14 cellular contexts compared by ENCODE assay signal in genomic region chr7:5406957-5407930, GRCh38. TPM values are rescaled to one million over a fixed set of nuclear protein-coding genes. Genes with fewer than 3 reads are reported as not detected.
DNase-seq lines count a peak whose midpoint lies in the region; ATAC-seq and TF ChIP-seq lines count a peak whose summit lies in the region.
"Had no signal": no experiment of that assay in that cellular context is flagged by ENCODE, and none has a peak within 500 bp of the region (broad histone marks: within the 10 kb centered on the region; RNA-seq: fewer than 3 reads in every experiment).

No MANE protein-coding gene starts in this region.

- no CpG with 5 or more reads among the region's 24 CpGs for WGBS in H9 (ENCODE audit: extremely low coverage, insufficient read length, low lambda C conversion rate)
- WGBS in adipose tissue, 3 donors: 69 to 82% (median 80%) methylated on average over 23 to 24 of the region's 24 CpGs
- 67 to 77% (median 72%) methylated on average over 22 to 24 of the region's 24 CpGs for WGBS in stomach, 5 donors

- H3K27me3 Mint-ChIP-seq in H9 (ENCODE audit: low read depth): peaks cover 81% of the 10 kb centered on the region

- H3K23ac ChIP-seq in H9 (ENCODE audit: insufficient read length, low read depth, low read length): no peak overlapping the region

- peak overlapping the region; percentile 5 to 31; a peak in 4 of 5 replicates for H3K4me3 Mint-ChIP-seq in H9

- H3K9me3 ChIP-seq in H9 (ENCODE audit: control insufficient read depth, low read depth, low read length): no peaks in the 10 kb centered on the region
- H3K9me3 ChIP-seq in iPS-20b (ENCODE audit: insufficient read depth, low read depth, low read length): no peaks in the 10 kb centered on the region
- H3K9me3 ChIP-seq in stomach: no peaks in the 10 kb centered on the region
- H3K9me3 ChIP-seq: SJSA1 had no signal

- H3K4me2 ChIP-seq in H9 (ENCODE audit: insufficient read depth, insufficient read length, low read length): peak overlapping the region; percentile 12
- H3K4me2 ChIP-seq: smooth muscle cell had no signal

- H3K27me3 ChIP-seq in H9 (ENCODE audit: insufficient read depth, low read length) (peaks cover 6% of the 10 kb centered on the region; the same call in 1 of the 2 replicates), iPS-20b (ENCODE audit: insufficient read depth, low read length) (peaks cover 17% of the 10 kb centered on the region), stomach (no peaks in the 10 kb centered on the region)
- H3K27me3 ChIP-seq: SJSA1 had no signal

- H3K23me2 ChIP-seq in H9 (ENCODE audit: insufficient read length, low read depth, low read length, poor library complexity, severe bottlenecking): no peaks in the 10 kb centered on the region

- H3K36me3 Mint-ChIP-seq in H9 (ENCODE audit: insufficient read depth in 1 of 3, low read depth in 3 of 3): peaks cover 3 to 9% (median 6%) of the 10 kb centered on the region in 3 experiments; a peak in 3 of 7 replicates

- no peak for ATAC-seq in GM19452 (IDR thresholded peaks at IDR 0.05; ENCODE audit: unreplicated experiment)
- ATAC-seq: GM12878 had no signal

- intact Hi-C loops in stomach (cut with DNase I; ENCODE audit: low total_unique reads): no loop called here

- no peak overlapping the region for H3T11ph ChIP-seq in H9 (ENCODE audit: low read length)

- H2AFZ ChIP-seq in H9 (ENCODE audit: low read length): no peak overlapping the region

- no peak overlapping the region for H2AK5ac ChIP-seq in H9 (ENCODE audit: insufficient read length, low read length)

- H3K14ac ChIP-seq in H9 (ENCODE audit: insufficient read depth, low read length): no peak overlapping the region; the same call in 1 of the 2 replicates

- H3K9ac ChIP-seq in H9 (ENCODE audit: extremely low read depth, insufficient read length, low read length) (no peak overlapping the region), iPS-20b (ENCODE audit: low read depth, low read length) (peak overlapping the region; percentile 29; the same call in 1 of the 2 replicates)

- no peaks in the 10 kb centered on the region for H3K79me1 ChIP-seq in H9 (ENCODE audit: insufficient read depth, low read depth, low read length, poor library complexity, severe bottlenecking)

- peaks cover 6 to 7% of the 10 kb centered on the region in 2 experiments; a peak in 4 of 5 replicates for H3K9me3 Mint-ChIP-seq in H9
- H3K9me3 Mint-ChIP-seq: activated T-helper 2 cell treated with anti-CD3 and anti-CD28 coated beads, Interferon-gamma antibody, Interleukin-2, Interleukin-4, amounts not matched to agents 10 μg/mL and 5 μg/mL and 100 μg/mL, durations not matched to agents 14 hours and 24 hours and 36 hours had no signal

- TF ChIP-seq POLR2A in stomach (IDR thresholded peaks at IDR 0.05): no peak

- no peak for TF ChIP-seq EP300 in stomach (IDR thresholded peaks at IDR 0.05)

- H3K27ac ChIP-seq in H9 (ENCODE audit: insufficient read length, low read depth, low read length): no peak overlapping the region
- H3K27ac ChIP-seq in adipose tissue (ENCODE audit: low read depth, low read length): peak overlapping the region; percentile 12
- no peak overlapping the region for H3K27ac ChIP-seq in iPS-20b (ENCODE audit: low read length)
- peak overlapping the region in 3 of 5 donors; percentile 38 to 66 (median 50) for H3K27ac ChIP-seq in stomach
- H3K27ac ChIP-seq: SJSA1 had no signal

- H4K5ac ChIP-seq in H9 (ENCODE audit: insufficient read length, low read depth, low read length): no peak overlapping the region

- no peak overlapping the region for H3K18ac ChIP-seq in H9 (ENCODE audit: insufficient read length, low read depth, low read length)

- H2BK12ac ChIP-seq in H9 (ENCODE audit: insufficient read length, low read depth, low read length): no peak overlapping the region

- peak overlapping the region; percentile 44; the same call in 1 of the 2 replicates for H3K4me3 ChIP-seq in iPS-20b (ENCODE audit: low read length)
- no peak overlapping the region for H3K4me3 ChIP-seq in stomach
- H3K4me3 ChIP-seq: GM12878, SJSA1, smooth muscle cell had no signal

- no peaks in the 10 kb centered on the region for H3K79me2 ChIP-seq in H9 (ENCODE audit: insufficient read depth, low read length)

- H4K91ac ChIP-seq in H9 (ENCODE audit: insufficient read length, low read depth, low read length): no peak overlapping the region

- H3K36me3 ChIP-seq in iPS-20b (ENCODE audit: insufficient read depth, low read depth, low read length) (no peaks in the 10 kb centered on the region), stomach (peaks cover 8 to 27% (median 21%) of the 10 kb centered on the region in 4 donors)

- no peak overlapping the region for H2BK120ac ChIP-seq in H9 (ENCODE audit: low read depth, low read length, poor library complexity, severe bottlenecking)

- H3K4ac ChIP-seq in H9 (ENCODE audit: low read depth, low read length): no peak overlapping the region

- DNase-seq in H9 (peak; percentile 95), stomach (no peak), midbrain (lab: John Stamatoyannopoulos, UW) (no peak), HPDE6-E6E7 (ENCODE audit: extremely low spot score) (no peak)
- DNase-seq: activated CD4-positive, alpha-beta T cell treated with anti-CD3 and anti-CD28 coated beads for 1 hour; foreskin melanocyte; NCI-H526 treated with DMSO at 0.1 percent for 48 hours had no signal

- no peak overlapping the region for H4K8ac ChIP-seq in H9 (replicated peaks; ENCODE audit: insufficient read length, low read depth, low read length)

- peaks cover 9% of the 10 kb centered on the region; the same call in 1 of the 2 replicates for H3K4me1 ChIP-seq in H9 (ENCODE audit: insufficient read depth, low read length)
- H3K4me1 ChIP-seq in iPS-20b (ENCODE audit: insufficient read depth, low read length): peaks cover 16% of the 10 kb centered on the region
- peaks cover 10 to 67% (median 47%) of the 10 kb centered on the region in 4 donors for H3K4me1 ChIP-seq in stomach
- H3K4me1 ChIP-seq: SJSA1 had no signal

- peaks cover 25 to 29% of the 10 kb centered on the region in 2 experiments for H3K4me1 Mint-ChIP-seq in H9

- H3K56ac ChIP-seq in H9 (ENCODE audit: insufficient read length, low read depth, low read length): no peak overlapping the region

- no peak overlapping the region for H2BK5ac ChIP-seq in H9 (ENCODE audit: insufficient read length, low read length)

- H3K27ac Mint-ChIP-seq in H9: peak overlapping the region in 2 of 3 experiments; percentile 12 to 29; a peak in 2 of 7 replicates
- H3K27ac Mint-ChIP-seq: activated T-helper 2 cell treated with anti-CD3 and anti-CD28 coated beads, Interferon-gamma antibody, Interleukin-2, Interleukin-4, amounts not matched to agents 10 μg/mL and 5 μg/mL and 100 μg/mL, durations not matched to agents 14 hours and 24 hours and 36 hours had no signal

- no peak overlapping the region for H2BK20ac ChIP-seq in H9 (ENCODE audit: low read depth, low read length, poor library complexity, severe bottlenecking)

- H4K20me1 ChIP-seq in H9 (ENCODE audit: control insufficient read depth, insufficient read depth, insufficient read length): no peaks in the 10 kb centered on the region

- no peak overlapping the region for H2BK15ac ChIP-seq in H9 (ENCODE audit: low read depth, low read length)

- TF ChIP-seq CTCF in H9 (conservative IDR thresholded peaks at IDR 0.05) (peak; percentile 46), stomach (IDR thresholded peaks at IDR 0.05) (no peak)

RNA-seq across cellular contexts. Expression of gene TNRC18, which starts 16.4 kb away (rescaled TPM):
- 21.2 and 21.6 TPM in 2 replicates for total RNA-seq in H9 (2021)
- 10 to 100 TPM; 20.4 to 45.5 (median 28.0) TPM for polyA plus RNA-seq in adipose tissue
- total RNA-seq in stomach: 100 to 1,000 TPM in 3 of 5 donors, 10 to 100 TPM in 2; 72.5 to 463 (median 108) TPM
- polyA plus RNA-seq in stomach: 10 to 100 TPM in 2 of 3 donors, 1 to 10 TPM in 1; 8.5 to 29.4 (median 11.2) TPM

Comparison
In these comparisons a context has a peak if more than half of its experiments do, and no peak if none do; other contexts are left out.
1. H3K27ac ChIP-seq: peak in adipose tissue (single experiment) and stomach (3 of 5); none in H9 (single experiment) and iPS-20b (single experiment).